ENCODE assay signal across 24 cellular contexts in the genomic region with DNA sequence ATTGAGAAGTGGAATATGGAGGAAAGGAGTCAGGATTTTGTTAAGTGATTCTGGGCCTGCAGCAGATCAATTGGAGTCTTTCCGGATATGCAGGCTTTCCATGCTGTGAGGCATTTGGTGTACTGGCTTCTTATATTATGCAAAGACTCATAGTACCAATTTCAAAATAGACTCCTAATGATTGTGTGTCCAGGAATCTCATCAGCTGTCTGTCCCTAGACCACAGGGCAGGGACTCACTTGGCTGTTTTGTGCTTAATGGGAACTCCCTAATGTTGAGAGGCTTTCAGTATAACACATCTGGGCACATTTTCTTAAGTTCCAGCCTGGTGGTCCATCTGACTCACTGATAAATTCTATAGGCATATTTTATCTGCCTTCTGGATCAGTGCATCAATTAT.
DNase-seq lines count a peak whose midpoint lies in the region; ATAC-seq and TF ChIP-seq lines count a peak whose summit lies in the region.
"Had no signal": no experiment of that assay in that cellular context is flagged by ENCODE, and none has a peak within 500 bp of the region (broad histone marks: within the 10 kb centered on the region; RNA-seq: fewer than 3 reads in every experiment).

No MANE protein-coding gene starts in this region.

- intact Hi-C loops in esophagus squamous epithelium (cut with DNase I): no loop called here

- no peaks in the 10 kb centered on the region for H3K36me3 Mint-ChIP-seq in endothelial cell (ENCODE audit: low read depth, unreplicated experiment)
- H3K36me3 Mint-ChIP-seq: activated naive CD4-positive, alpha-beta T cell treated with anti-CD3 and anti-CD28 coated beads, Interleukin-2, amount 50 U/mL, for 24 hours; stimulated activated naive B cell treated with anti-CD40 and anti-IgM and Interleukin-4, amounts not matched to agents 10 μg/mL and 1 μg/mL and 100 μg/mL, for 72 hours had no signal

- no peak for TF ChIP-seq POLR2A in esophagus squamous epithelium (IDR thresholded peaks at IDR 0.05)

- peak overlapping the region; percentile 16 for H3K4me2 ChIP-seq in osteoblast (ENCODE audit: insufficient read depth, low read length)
- H3K4me2 ChIP-seq: hepatocyte, neural progenitor cell had no signal

- no peaks in the 10 kb centered on the region for H3K4me1 Mint-ChIP-seq in stimulated activated naive CD8-positive, alpha-beta T cell treated with anti-CD3 and anti-CD28 coated beads, Interleukin-15, amount 100 ng/mL, for 72 hours
- H3K4me1 Mint-ChIP-seq in endothelial cell (ENCODE audit: unreplicated experiment): no peaks in the 10 kb centered on the region
- H3K4me1 Mint-ChIP-seq: activated naive CD4-positive, alpha-beta T cell treated with anti-CD3 and anti-CD28 coated beads, Interleukin-2, amount 50 U/mL, for 24 hours; neural progenitor cell; stimulated activated naive B cell treated with anti-CD40 and anti-IgM and Interleukin-4, amounts not matched to agents 10 μg/mL and 1 μg/mL and 100 μg/mL, for 72 hours had no signal

- H3K9me3 ChIP-seq in esophagus squamous epithelium (no peaks in the 10 kb centered on the region), osteoblast (ENCODE audit: low read depth, low read length) (no peaks in the 10 kb centered on the region)

- H3K27ac ChIP-seq in esophagus squamous epithelium: peak overlapping the region in 3 of 4 donors; percentile 2 to 44 (median 42)
- H3K27ac ChIP-seq in osteoblast (ENCODE audit: low read depth, low read length): peak overlapping the region; percentile 76
- H3K27ac ChIP-seq: hepatocyte, HL-60, neural progenitor cell had no signal

- no peaks in the 10 kb centered on the region for H3K79me2 ChIP-seq in osteoblast (ENCODE audit: insufficient read depth, low read length)
- H3K79me2 ChIP-seq: hepatocyte had no signal

- H3K27me3 Mint-ChIP-seq in stimulated activated naive CD8-positive, alpha-beta T cell treated with anti-CD3 and anti-CD28 coated beads, Interleukin-15, amount 100 ng/mL, for 72 hours: no peaks in the 10 kb centered on the region
- peaks cover 1% of the 10 kb centered on the region for H3K27me3 Mint-ChIP-seq in endothelial cell (ENCODE audit: unreplicated experiment)
- H3K27me3 Mint-ChIP-seq: activated CD8-positive, alpha-beta T cell treated with anti-CD3 and anti-CD28 coated beads for 36 hours; activated naive CD4-positive, alpha-beta T cell treated with anti-CD3 and anti-CD28 coated beads, Interleukin-2, amount 50 U/mL, for 24 hours; brain; type B pancreatic cell had no signal

- H3K36me3 ChIP-seq in esophagus squamous epithelium: no peaks in the 10 kb centered on the region
- H3K36me3 ChIP-seq in osteoblast (ENCODE audit: insufficient read depth, low read length): no peaks in the 10 kb centered on the region
- H3K36me3 ChIP-seq: neural progenitor cell had no signal

- DNase-seq in AG08395 (ENCODE audit: low spot score) (peak; percentile 55), NCI-H524 (lab: John Stamatoyannopoulos, UW) (peak; percentile 39 to 67), esophagus squamous epithelium (lab: John Stamatoyannopoulos, UW) (no peak), osteoblast (ENCODE audit: insufficient read length, low spot score, missing footprints) (no peak), SW480 (ENCODE audit: low spot score) (no peak), hypothalamus (lab: John Stamatoyannopoulos, UW) (no peak), endothelial cell (ENCODE audit: low spot score) (no peak)
- no peak for DNase-seq in stimulated activated naive CD8-positive, alpha-beta T cell treated with anti-CD3 and anti-CD28 coated beads, Interleukin-15, amount 100 ng/mL, for 72 hours
- DNase-seq: activated CD8-positive, alpha-beta T cell treated with anti-CD3 and anti-CD28 coated beads for 36 hours; activated T-cell treated with anti-CD3 and anti-CD28 coated beads, Interleukin-2, amount 50 U/mL, for 4 hours; dermis blood vessel endothelial cell; MV-4-11; NCI-H1930; SHP77 treated with DMSO at 0.1 percent for 48 hours; stimulated activated naive B cell treated with anti-CD40 and anti-IgM and Interleukin-4, amounts not matched to agents 10 μg/mL and 1 μg/mL and 100 μg/mL, for 72 hours; T-helper 2 cell had no signal

- no peak overlapping the region for H2AFZ ChIP-seq in osteoblast (ENCODE audit: low read length)
- H2AFZ ChIP-seq: hepatocyte, neural progenitor cell had no signal

- H4K20me1 ChIP-seq in osteoblast (ENCODE audit: insufficient read depth, low read length): no peaks in the 10 kb centered on the region

- H3K4me3 ChIP-seq in esophagus squamous epithelium (no peak overlapping the region), osteoblast (ENCODE audit: insufficient read depth, low read length) (no peak overlapping the region)
- H3K4me3 ChIP-seq: hepatocyte, neural progenitor cell had no signal

- H3K27me3 ChIP-seq in esophagus squamous epithelium (no peaks in the 10 kb centered on the region), osteoblast (ENCODE audit: insufficient read depth, low read length) (no peaks in the 10 kb centered on the region)
- H3K27me3 ChIP-seq: hepatocyte, neural progenitor cell had no signal

- ATAC-seq in stimulated activated naive CD8-positive, alpha-beta T cell treated with anti-CD3 and anti-CD28 coated beads, Interleukin-15, amount 100 ng/mL, for 72 hours: no peak
- ATAC-seq: activated CD8-positive, alpha-beta T cell treated with anti-CD3 and anti-CD28 coated beads for 36 hours; activated T-cell treated with anti-CD3 and anti-CD28 coated beads, Interleukin-2, amount 50 U/mL, for 4 hours; esophagus mucosa; HCT116; stimulated activated naive B cell treated with anti-CD40 and anti-IgM and Interleukin-4, amounts not matched to agents 10 μg/mL and 1 μg/mL and 100 μg/mL, for 72 hours had no signal

- H3K9me3 Mint-ChIP-seq in stimulated activated naive CD8-positive, alpha-beta T cell treated with anti-CD3 and anti-CD28 coated beads, Interleukin-15, amount 100 ng/mL, for 72 hours: no peaks in the 10 kb centered on the region
- no peaks in the 10 kb centered on the region for H3K9me3 Mint-ChIP-seq in endothelial cell (ENCODE audit: unreplicated experiment)
- H3K9me3 Mint-ChIP-seq: activated CD8-positive, alpha-beta T cell treated with anti-CD3 and anti-CD28 coated beads for 36 hours; activated naive CD4-positive, alpha-beta T cell treated with anti-CD3 and anti-CD28 coated beads, Interleukin-2, amount 50 U/mL, for 24 hours; activated T-cell treated with anti-CD3 and anti-CD28 coated beads, Interleukin-2, amount 50 U/mL, for 4 hours; neural progenitor cell; stimulated activated naive B cell treated with anti-CD40 and anti-IgM and Interleukin-4, amounts not matched to agents 10 μg/mL and 1 μg/mL and 100 μg/mL, for 72 hours; type B pancreatic cell had no signal

- H3K27ac Mint-ChIP-seq in stimulated activated naive CD8-positive, alpha-beta T cell treated with anti-CD3 and anti-CD28 coated beads, Interleukin-15, amount 100 ng/mL, for 72 hours: no peak overlapping the region
- no peak overlapping the region for H3K27ac Mint-ChIP-seq in endothelial cell (ENCODE audit: unreplicated experiment)
- H3K27ac Mint-ChIP-seq: activated CD8-positive, alpha-beta T cell treated with anti-CD3 and anti-CD28 coated beads for 36 hours; activated naive CD4-positive, alpha-beta T cell treated with anti-CD3 and anti-CD28 coated beads, Interleukin-2, amount 50 U/mL, for 24 hours; brain; neural progenitor cell; stimulated activated naive B cell treated with anti-CD40 and anti-IgM and Interleukin-4, amounts not matched to agents 10 μg/mL and 1 μg/mL and 100 μg/mL, for 72 hours; type B pancreatic cell had no signal

- H3K4me3 Mint-ChIP-seq in stimulated activated naive CD8-positive, alpha-beta T cell treated with anti-CD3 and anti-CD28 coated beads, Interleukin-15, amount 100 ng/mL, for 72 hours: no peak overlapping the region
- no peak overlapping the region for H3K4me3 Mint-ChIP-seq in endothelial cell (ENCODE audit: unreplicated experiment)
- H3K4me3 Mint-ChIP-seq: activated CD8-positive, alpha-beta T cell treated with anti-CD3 and anti-CD28 coated beads for 36 hours; activated naive CD4-positive, alpha-beta T cell treated with anti-CD3 and anti-CD28 coated beads, Interleukin-2, amount 50 U/mL, for 24 hours; activated T-cell treated with anti-CD3 and anti-CD28 coated beads, Interleukin-2, amount 50 U/mL, for 4 hours; brain; neural progenitor cell; stimulated activated naive B cell treated with anti-CD40 and anti-IgM and Interleukin-4, amounts not matched to agents 10 μg/mL and 1 μg/mL and 100 μg/mL, for 72 hours; type B pancreatic cell had no signal

- 85 to 90% methylated on average over 1 of the region's 1 CpG for WGBS in esophagus squamous epithelium, 2 donors

- peaks cover 0 to 14% (median 0%) of the 10 kb centered on the region in 3 donors for H3K4me1 ChIP-seq in esophagus squamous epithelium
- peaks cover 31% of the 10 kb centered on the region for H3K4me1 ChIP-seq in osteoblast (ENCODE audit: insufficient read depth, low read length)
- H3K4me1 ChIP-seq: neural progenitor cell had no signal

- TF ChIP-seq CTCF in esophagus squamous epithelium (IDR thresholded peaks at IDR 0.05): no peak
- no peak for TF ChIP-seq CTCF in osteoblast (IDR thresholded peaks at IDR 0.05; ENCODE audit: extremely low read depth, low read depth, low read length)
- TF ChIP-seq CTCF in endothelial cell (IDR thresholded peaks at IDR 0.05; ENCODE audit: unreplicated experiment): no peak

Comparison
In these comparisons a context has a peak if more than half of its experiments do, and no peak if none do; other contexts are left out.
1. DNase-seq: peak in AG08395 (single experiment) and NCI-H524 (2 of 2); none in esophagus squamous epithelium (single experiment), osteoblast (single experiment), stimulated activated naive CD8-positive, alpha-beta T cell treated with anti-CD3 and anti-CD28 coated beads, Interleukin-15, amount 100 ng/mL, for 72 hours (0 of 2), SW480 (single experiment), hypothalamus (0 of 51) and endothelial cell (single experiment).